In the genomic region with DNA sequence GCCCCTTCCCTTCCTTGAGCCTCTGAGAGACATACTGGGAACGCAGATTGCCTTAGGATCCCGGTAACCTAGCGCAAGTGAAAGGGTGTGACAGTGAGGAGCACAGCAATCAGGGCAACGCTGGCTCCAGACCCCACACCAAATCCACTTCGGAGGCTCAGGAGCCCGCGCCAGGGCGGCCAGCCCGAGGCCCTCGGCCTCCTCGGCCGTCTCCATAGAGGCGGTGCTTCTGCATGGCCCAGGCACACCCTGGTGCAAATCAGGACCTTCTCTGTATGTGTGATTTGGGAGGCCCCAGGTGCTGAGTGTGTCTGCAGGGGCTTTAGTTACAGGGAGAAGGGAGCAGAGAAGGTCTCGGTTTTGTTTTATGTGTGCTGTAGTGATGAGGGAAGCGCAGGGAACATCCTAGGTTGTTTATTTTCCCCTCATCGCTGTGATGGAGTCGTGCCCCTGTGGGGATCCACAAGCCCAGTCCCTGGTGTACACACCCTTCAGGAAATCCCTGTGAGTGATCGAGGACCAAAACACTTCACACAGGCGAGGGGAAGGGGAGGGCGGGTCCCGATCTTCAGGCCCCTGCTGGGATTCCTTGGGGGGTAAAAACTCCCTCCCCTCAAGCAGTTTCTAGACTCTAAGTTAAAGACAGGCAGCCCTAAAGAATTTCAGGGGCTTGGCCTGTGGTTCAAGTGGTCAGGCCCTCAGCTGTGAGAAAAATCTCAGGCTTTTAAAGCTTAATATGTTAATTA, we compare ENCODE assay signal across 1 cellular context.
TF ChIP-seq lines count a peak whose summit lies in the region.

No MANE protein-coding gene starts in this region.

TF ChIP-seq in GM23338, 12 proteins besides CTCF, POLR2A, EP300 and RAD21:
- TF ChIP-seq, protein P1, sequence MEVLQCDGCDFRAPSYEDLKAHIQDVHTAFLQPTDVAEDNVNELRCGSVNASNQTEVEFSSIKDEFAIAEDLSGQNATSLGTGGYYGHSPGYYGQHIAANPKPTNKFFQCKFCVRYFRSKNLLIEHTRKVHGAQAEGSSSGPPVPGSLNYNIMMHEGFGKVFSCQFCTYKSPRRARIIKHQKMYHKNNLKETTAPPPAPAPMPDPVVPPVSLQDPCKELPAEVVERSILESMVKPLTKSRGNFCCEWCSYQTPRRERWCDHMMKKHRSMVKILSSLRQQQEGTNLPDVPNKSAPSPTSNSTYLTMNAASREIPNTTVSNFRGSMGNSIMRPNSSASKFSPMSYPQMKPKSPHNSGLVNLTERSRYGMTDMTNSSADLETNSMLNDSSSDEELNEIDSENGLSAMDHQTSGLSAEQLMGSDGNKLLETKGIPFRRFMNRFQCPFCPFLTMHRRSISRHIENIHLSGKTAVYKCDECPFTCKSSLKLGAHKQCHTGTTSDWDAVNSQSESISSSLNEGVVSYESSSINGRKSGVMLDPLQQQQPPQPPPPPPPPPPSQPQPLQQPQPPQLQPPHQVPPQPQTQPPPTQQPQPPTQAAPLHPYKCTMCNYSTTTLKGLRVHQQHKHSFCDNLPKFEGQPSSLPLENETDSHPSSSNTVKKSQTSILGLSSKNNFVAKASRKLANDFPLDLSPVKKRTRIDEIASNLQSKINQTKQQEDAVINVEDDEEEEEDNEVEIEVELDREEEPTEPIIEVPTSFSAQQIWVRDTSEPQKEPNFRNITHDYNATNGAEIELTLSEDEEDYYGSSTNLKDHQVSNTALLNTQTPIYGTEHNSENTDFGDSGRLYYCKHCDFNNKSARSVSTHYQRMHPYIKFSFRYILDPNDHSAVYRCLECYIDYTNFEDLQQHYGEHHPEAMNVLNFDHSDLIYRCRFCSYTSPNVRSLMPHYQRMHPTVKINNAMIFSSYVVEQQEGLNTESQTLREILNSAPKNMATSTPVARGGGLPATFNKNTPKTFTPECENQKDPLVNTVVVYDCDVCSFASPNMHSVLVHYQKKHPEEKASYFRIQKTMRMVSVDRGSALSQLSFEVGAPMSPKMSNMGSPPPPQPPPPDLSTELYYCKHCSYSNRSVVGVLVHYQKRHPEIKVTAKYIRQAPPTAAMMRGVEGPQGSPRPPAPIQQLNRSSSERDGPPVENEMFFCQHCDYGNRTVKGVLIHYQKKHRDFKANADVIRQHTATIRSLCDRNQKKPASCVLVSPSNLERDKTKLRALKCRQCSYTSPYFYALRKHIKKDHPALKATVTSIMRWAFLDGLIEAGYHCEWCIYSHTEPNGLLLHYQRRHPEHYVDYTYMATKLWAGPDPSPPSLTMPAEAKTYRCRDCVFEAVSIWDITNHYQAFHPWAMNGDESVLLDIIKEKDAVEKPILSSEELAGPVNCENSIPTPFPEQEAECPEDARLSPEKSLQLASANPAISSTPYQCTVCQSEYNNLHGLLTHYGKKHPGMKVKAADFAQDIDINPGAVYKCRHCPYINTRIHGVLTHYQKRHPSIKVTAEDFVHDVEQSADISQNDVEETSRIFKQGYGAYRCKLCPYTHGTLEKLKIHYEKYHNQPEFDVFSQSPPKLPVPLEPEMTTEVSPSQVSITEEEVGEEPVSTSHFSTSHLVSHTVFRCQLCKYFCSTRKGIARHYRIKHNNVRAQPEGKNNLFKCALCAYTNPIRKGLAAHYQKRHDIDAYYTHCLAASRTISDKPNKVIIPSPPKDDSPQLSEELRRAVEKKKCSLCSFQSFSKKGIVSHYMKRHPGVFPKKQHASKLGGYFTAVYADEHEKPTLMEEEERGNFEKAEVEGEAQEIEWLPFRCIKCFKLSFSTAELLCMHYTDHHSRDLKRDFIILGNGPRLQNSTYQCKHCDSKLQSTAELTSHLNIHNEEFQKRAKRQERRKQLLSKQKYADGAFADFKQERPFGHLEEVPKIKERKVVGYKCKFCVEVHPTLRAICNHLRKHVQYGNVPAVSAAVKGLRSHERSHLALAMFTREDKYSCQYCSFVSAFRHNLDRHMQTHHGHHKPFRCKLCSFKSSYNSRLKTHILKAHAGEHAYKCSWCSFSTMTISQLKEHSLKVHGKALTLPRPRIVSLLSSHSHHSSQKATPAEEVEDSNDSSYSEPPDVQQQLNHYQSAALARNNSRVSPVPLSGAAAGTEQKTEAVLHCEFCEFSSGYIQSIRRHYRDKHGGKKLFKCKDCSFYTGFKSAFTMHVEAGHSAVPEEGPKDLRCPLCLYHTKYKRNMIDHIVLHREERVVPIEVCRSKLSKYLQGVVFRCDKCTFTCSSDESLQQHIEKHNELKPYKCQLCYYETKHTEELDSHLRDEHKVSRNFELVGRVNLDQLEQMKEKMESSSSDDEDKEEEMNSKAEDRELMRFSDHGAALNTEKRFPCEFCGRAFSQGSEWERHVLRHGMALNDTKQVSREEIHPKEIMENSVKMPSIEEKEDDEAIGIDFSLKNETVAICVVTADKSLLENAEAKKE (CRISPR knock-in tag; IDR thresholded peaks at IDR 0.05): no peak
- TF ChIP-seq NANOG (IDR thresholded peaks at IDR 0.05; ENCODE audit: borderline replicate concordance) (no peak), EZH2 (IDR thresholded peaks at IDR 0.05; ENCODE audit: low read depth, unreplicated experiment) (no peak), ZNF331 (CRISPR knock-in tag; IDR thresholded peaks at IDR 0.05; ENCODE audit: low read depth) (no peak), CREB1 (CRISPR knock-in tag; IDR thresholded peaks at IDR 0.05; ENCODE audit: low read depth) (no peak), JUNB (IDR thresholded peaks at IDR 0.05; ENCODE audit: unreplicated experiment) (no peak), EZH2phosphoT487 (IDR thresholded peaks at IDR 0.05; ENCODE audit: unreplicated experiment) (no peak), ZNF114 (CRISPR knock-in tag; IDR thresholded peaks at IDR 0.05) (no peak), POLR2AphosphoS5 (IDR thresholded peaks at IDR 0.05; ENCODE audit: low read depth) (no peak), STAT1 (IDR thresholded peaks at IDR 0.05; ENCODE audit: unreplicated experiment) (no peak)
- TF ChIP-seq, protein P2, sequence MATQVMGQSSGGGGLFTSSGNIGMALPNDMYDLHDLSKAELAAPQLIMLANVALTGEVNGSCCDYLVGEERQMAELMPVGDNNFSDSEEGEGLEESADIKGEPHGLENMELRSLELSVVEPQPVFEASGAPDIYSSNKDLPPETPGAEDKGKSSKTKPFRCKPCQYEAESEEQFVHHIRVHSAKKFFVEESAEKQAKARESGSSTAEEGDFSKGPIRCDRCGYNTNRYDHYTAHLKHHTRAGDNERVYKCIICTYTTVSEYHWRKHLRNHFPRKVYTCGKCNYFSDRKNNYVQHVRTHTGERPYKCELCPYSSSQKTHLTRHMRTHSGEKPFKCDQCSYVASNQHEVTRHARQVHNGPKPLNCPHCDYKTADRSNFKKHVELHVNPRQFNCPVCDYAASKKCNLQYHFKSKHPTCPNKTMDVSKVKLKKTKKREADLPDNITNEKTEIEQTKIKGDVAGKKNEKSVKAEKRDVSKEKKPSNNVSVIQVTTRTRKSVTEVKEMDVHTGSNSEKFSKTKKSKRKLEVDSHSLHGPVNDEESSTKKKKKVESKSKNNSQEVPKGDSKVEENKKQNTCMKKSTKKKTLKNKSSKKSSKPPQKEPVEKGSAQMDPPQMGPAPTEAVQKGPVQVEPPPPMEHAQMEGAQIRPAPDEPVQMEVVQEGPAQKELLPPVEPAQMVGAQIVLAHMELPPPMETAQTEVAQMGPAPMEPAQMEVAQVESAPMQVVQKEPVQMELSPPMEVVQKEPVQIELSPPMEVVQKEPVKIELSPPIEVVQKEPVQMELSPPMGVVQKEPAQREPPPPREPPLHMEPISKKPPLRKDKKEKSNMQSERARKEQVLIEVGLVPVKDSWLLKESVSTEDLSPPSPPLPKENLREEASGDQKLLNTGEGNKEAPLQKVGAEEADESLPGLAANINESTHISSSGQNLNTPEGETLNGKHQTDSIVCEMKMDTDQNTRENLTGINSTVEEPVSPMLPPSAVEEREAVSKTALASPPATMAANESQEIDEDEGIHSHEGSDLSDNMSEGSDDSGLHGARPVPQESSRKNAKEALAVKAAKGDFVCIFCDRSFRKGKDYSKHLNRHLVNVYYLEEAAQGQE (IDR thresholded peaks at IDR 0.05; ENCODE audit: unreplicated experiment): no peak
- TF ChIP-seq, protein P3, sequence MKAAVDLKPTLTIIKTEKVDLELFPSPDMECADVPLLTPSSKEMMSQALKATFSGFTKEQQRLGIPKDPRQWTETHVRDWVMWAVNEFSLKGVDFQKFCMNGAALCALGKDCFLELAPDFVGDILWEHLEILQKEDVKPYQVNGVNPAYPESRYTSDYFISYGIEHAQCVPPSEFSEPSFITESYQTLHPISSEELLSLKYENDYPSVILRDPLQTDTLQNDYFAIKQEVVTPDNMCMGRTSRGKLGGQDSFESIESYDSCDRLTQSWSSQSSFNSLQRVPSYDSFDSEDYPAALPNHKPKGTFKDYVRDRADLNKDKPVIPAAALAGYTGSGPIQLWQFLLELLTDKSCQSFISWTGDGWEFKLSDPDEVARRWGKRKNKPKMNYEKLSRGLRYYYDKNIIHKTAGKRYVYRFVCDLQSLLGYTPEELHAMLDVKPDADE (IDR thresholded peaks at IDR 0.05): no peak
